8 cellular contexts compared by ENCODE assay signal in the genomic region with DNA sequence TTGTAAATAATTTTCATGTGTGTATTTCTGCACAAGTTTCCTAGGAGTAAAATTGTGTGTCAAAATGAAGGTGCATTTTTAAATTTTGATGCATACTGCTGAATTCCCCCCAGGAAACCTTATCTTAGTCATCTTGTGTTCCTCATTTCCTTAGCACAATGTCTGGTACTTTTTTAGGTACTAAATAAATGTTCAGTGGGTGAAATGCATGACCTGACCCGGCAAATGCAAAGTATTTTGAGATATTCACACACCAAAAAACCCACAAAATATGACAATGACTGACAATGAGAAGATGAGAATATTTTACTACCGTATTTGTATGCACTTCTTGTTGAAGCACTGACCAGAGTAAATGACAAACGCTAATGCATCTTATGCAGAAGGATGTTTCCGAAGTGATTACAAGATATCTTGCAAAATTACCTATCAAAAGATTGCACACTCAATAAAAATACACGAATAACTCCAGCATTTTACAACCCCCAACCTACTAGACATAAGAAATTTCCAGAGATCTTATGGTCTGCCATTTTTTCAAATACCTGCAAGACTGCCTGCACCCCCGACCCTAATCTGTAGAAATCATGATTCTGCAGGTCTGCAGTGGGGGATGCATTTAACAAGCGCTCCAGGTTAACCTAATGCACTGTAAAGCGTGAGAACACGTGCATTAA. TPM values are rescaled to one million over a fixed set of nuclear protein-coding genes. Genes with fewer than 3 reads are reported as not detected.
A peak's percentile ranks its signal among the peaks of the same experiment; 100 is the strongest.
DNase-seq lines count a peak whose midpoint lies in the region; ATAC-seq and TF ChIP-seq lines count a peak whose summit lies in the region.

No MANE protein-coding gene starts in this region.

- H3K36me3 ChIP-seq in CD4-positive, CD25-positive, alpha-beta regulatory T cell (ENCODE audit: control insufficient read depth, insufficient read depth, low read length) = peaks cover 8% of the 10 kb centered on the region
- H3K36me3 ChIP-seq in HCT116 (ENCODE audit: control insufficient read depth in 1 of 2, insufficient read depth in 2 of 2, low read length in 2 of 2) = peaks cover 0 to 16% of the 10 kb centered on the region in 2 experiments; a peak in 1 of 4 replicates
- H3K36me3 ChIP-seq in iPS-15b (ENCODE audit: control insufficient read depth, insufficient read depth, low read length) = peaks cover 6% of the 10 kb centered on the region

- H3K9ac ChIP-seq in HCT116 (ENCODE audit: low read length) = peak overlapping the region; percentile 45
- H3K9ac ChIP-seq in iPS-15b (ENCODE audit: low read depth, low read length) = peak overlapping the region; percentile 3

- intact Hi-C loops in HCT116 (cut with micrococcal nuclease) = loop anchor here (1.0 kb wide), 1 partner anchor 167 kb away; no protein-coding TSS in a partner anchor

- H3K4me2 ChIP-seq in HCT116 (ENCODE audit: low read length) = peak overlapping the region; percentile 86

- ATAC-seq in CD4-positive, CD25-positive, alpha-beta regulatory T cell (ENCODE audit: low read depth in 2 of 2) = no peak
- ATAC-seq in HCT116 (peak; percentile 27), GM21825 (IDR thresholded peaks at IDR 0.05; ENCODE audit: unreplicated experiment) (no peak), HG03095 (IDR thresholded peaks at IDR 0.05; ENCODE audit: unreplicated experiment) (no peak), HG03378 (IDR thresholded peaks at IDR 0.05; ENCODE audit: unreplicated experiment) (no peak)

- no peaks in the 10 kb centered on the region for H3K9me3 Mint-ChIP-seq in CD4-positive, CD25-positive, alpha-beta regulatory T cell
- no peaks in the 10 kb centered on the region for H3K9me3 Mint-ChIP-seq in activated CD4-positive, alpha-beta memory T cell treated with anti-CD3 and anti-CD28 coated beads, Interleukin-2, amount 10 ng/mL, durations not matched to agents 7 days and 5 days

- no TSS peak for BruUV-seq in HCT116 (replicated peaks; lab: Mats Ljungman, UMichigan)

- peaks cover 11% of the 10 kb centered on the region for H3K27me3 Mint-ChIP-seq in CD4-positive, CD25-positive, alpha-beta regulatory T cell
- peaks cover 5% of the 10 kb centered on the region for H3K27me3 Mint-ChIP-seq in activated CD4-positive, alpha-beta memory T cell treated with anti-CD3 and anti-CD28 coated beads, Interleukin-2, amount 10 ng/mL, durations not matched to agents 7 days and 5 days

- no peak for TF ChIP-seq POLR2A in HCT116 (IDR thresholded peaks at IDR 0.05; ENCODE audit: borderline replicate concordance, extremely low read depth, insufficient read depth, insufficient read length)

- no peak for TF ChIP-seq CTCF in HCT116 (IDR thresholded peaks at IDR 0.05 in 2 of 3, conservative IDR thresholded peaks at IDR 0.05 in 1 of 3; ENCODE audit: borderline replicate concordance in 1 of 3, insufficient read depth in 1 of 3, low read depth in 2 of 3, low read length in 2 of 3)

- peak overlapping the region; percentile 90 for H3K27ac ChIP-seq in CD4-positive, CD25-positive, alpha-beta regulatory T cell (ENCODE audit: insufficient read depth, low read length, poor library complexity, severe bottlenecking)
- peak overlapping the region; percentile 45; the same call in 1 of the 2 replicates for H3K27ac ChIP-seq in HCT116 (ENCODE audit: low read depth, low read length)
- peak overlapping the region; percentile 40 for H3K27ac ChIP-seq in temporal lobe (ENCODE audit: low read depth, low read length)

- H3K27me3 ChIP-seq in CD4-positive, CD25-positive, alpha-beta regulatory T cell (ENCODE audit: control insufficient read depth, insufficient read depth, low read length) = no peaks in the 10 kb centered on the region
- H3K27me3 ChIP-seq in HCT116 (ENCODE audit: insufficient read depth, low read length) (no peaks in the 10 kb centered on the region; the same call in 1 of the 2 replicates), iPS-15b (ENCODE audit: control insufficient read depth, insufficient read depth, low read length) (no peaks in the 10 kb centered on the region)

- H3K9me3 ChIP-seq in CD4-positive, CD25-positive, alpha-beta regulatory T cell (ENCODE audit: control insufficient read depth in 2 of 2, low read length in 2 of 2) = no peaks in the 10 kb centered on the region
- H3K9me3 ChIP-seq in HCT116 (ENCODE audit: control insufficient read depth in 1 of 2, insufficient read depth in 1 of 2, low read depth in 1 of 2, low read length in 2 of 2) = no peaks in the 10 kb centered on the region
- no peaks in the 10 kb centered on the region for H3K9me3 ChIP-seq in iPS-15b (ENCODE audit: control insufficient read depth, insufficient read depth, low read length)

- H3K36me3 Mint-ChIP-seq in CD4-positive, CD25-positive, alpha-beta regulatory T cell = peaks cover 18% of the 10 kb centered on the region
- peaks cover 32% of the 10 kb centered on the region for H3K36me3 Mint-ChIP-seq in activated CD4-positive, alpha-beta memory T cell treated with anti-CD3 and anti-CD28 coated beads, Interleukin-2, amount 10 ng/mL, durations not matched to agents 7 days and 5 days (ENCODE audit: low read depth)

- no peaks in the 10 kb centered on the region for H4K20me1 ChIP-seq in HCT116 (ENCODE audit: insufficient read depth)

- no peak for TF ChIP-seq RAD21 in HCT116 (IDR thresholded peaks at IDR 0.05; ENCODE audit: low read depth)

- peak overlapping the region; percentile 86 to 96 (median 92) for H3K4me3 Mint-ChIP-seq in CD4-positive, CD25-positive, alpha-beta regulatory T cell
- H3K4me3 Mint-ChIP-seq in activated CD4-positive, alpha-beta memory T cell treated with anti-CD3 and anti-CD28 coated beads, Interleukin-2, amount 10 ng/mL, durations not matched to agents 7 days and 5 days = peak overlapping the region; percentile 91

- H3K27ac Mint-ChIP-seq in CD4-positive, CD25-positive, alpha-beta regulatory T cell = peak overlapping the region; percentile 92 to 96 (median 93)
- H3K27ac Mint-ChIP-seq in activated CD4-positive, alpha-beta memory T cell treated with anti-CD3 and anti-CD28 coated beads, Interleukin-2, amount 10 ng/mL, durations not matched to agents 7 days and 5 days = peak overlapping the region; percentile 51

- no peak for DNase-seq in CD4-positive, CD25-positive, alpha-beta regulatory T cell
- DNase-seq in HCT116 (ENCODE audit: low read depth, low spot score) = no peak
- no peak for DNase-seq in activated CD4-positive, alpha-beta memory T cell treated with anti-CD3 and anti-CD28 coated beads, Interleukin-2, amount 10 ng/mL, durations not matched to agents 7 days and 5 days

- CTCF ChIA-PET in HCT116 (lab: Charles Lee) = interaction anchor here (0.7 to 1.4 kb wide), 6 partner anchors 15 to 166 kb away, joined by 3 to 6 read pairs (median 4); no protein-coding TSS in a partner anchor
- CTCF ChIA-PET in activated CD4-positive, alpha-beta memory T cell treated with anti-CD3 and anti-CD28 coated beads, Interleukin-2, amount 10 ng/mL, durations not matched to agents 7 days and 5 days (lab: Charles Lee) = interaction anchor here (0.6 to 2.3 kb wide), 13 partner anchors 8 to 341 kb away, joined by 3 to 28 read pairs (median 3); no protein-coding TSS in a partner anchor

- peak overlapping the region; percentile 95 for H3K4me3 ChIP-seq in CD4-positive, CD25-positive, alpha-beta regulatory T cell (ENCODE audit: low read depth, low read length)
- H3K4me3 ChIP-seq in HCT116 (replicated peaks in 1 of 2; ENCODE audit: low read depth in 1 of 2, low read length in 2 of 2) (peak overlapping the region; percentile 31 to 98), iPS-15b (ENCODE audit: low read depth, low read length) (peak overlapping the region; percentile 98)

- POLR2A ChIA-PET in HCT116 (lab: Charles Lee) = no interaction called here
- POLR2A ChIA-PET in activated CD4-positive, alpha-beta memory T cell treated with anti-CD3 and anti-CD28 coated beads, Interleukin-2, amount 10 ng/mL, durations not matched to agents 7 days and 5 days (lab: Charles Lee) = interaction anchor here (1.2 to 3.5 kb wide), 4 partner anchors 9 to 321 kb away, joined by 3 to 26 read pairs (median 10); a partner anchor contains a TSS

- no peaks in the 10 kb centered on the region for H3K9me2 ChIP-seq in HCT116 (ENCODE audit: insufficient read depth)

- peaks cover 28 to 56% (median 39%) of the 10 kb centered on the region in 4 donors for H3K4me1 Mint-ChIP-seq in CD4-positive, CD25-positive, alpha-beta regulatory T cell
- H3K4me1 Mint-ChIP-seq in activated CD4-positive, alpha-beta memory T cell treated with anti-CD3 and anti-CD28 coated beads, Interleukin-2, amount 10 ng/mL, durations not matched to agents 7 days and 5 days = peaks cover 49% of the 10 kb centered on the region

- H2AFZ ChIP-seq in HCT116 (ENCODE audit: low read depth, low read length, poor library complexity, severe bottlenecking) = peak overlapping the region; percentile 98

- RAD21 ChIA-PET in HCT116 (lab: Charles Lee; ENCODE audit: low non-redundant PET in 1 of 2, low total read pairs in 2 of 2, uncharacterized antibody in 2 of 2, unreplicated experiment in 2 of 2) = no interaction called here

- H3K4me1 ChIP-seq in CD4-positive, CD25-positive, alpha-beta regulatory T cell (ENCODE audit: control insufficient read depth, insufficient read depth, low read length, poor library complexity, severe bottlenecking) = peaks cover 39% of the 10 kb centered on the region
- H3K4me1 ChIP-seq in HCT116 (ENCODE audit: control insufficient read depth in 1 of 2, insufficient read depth in 2 of 2, low read length in 2 of 2) (peaks cover 0 to 11% of the 10 kb centered on the region in 2 experiments; a peak in 1 of 4 replicates), iPS-15b (ENCODE audit: control insufficient read depth, insufficient read depth, low read length) (no peaks in the 10 kb centered on the region)

- H3K79me2 ChIP-seq in HCT116 (ENCODE audit: insufficient read depth, low read length) = peaks cover 40% of the 10 kb centered on the region

RNA-seq across cellular contexts. Expression of a gene that starts 0.9 kb away (rescaled TPM):
- total RNA-seq in CD4-positive, CD25-positive, alpha-beta regulatory T cell = 23.5 TPM
- polyA plus RNA-seq in CD4-positive, CD25-positive, alpha-beta regulatory T cell = 10 to 100 TPM; 40.9 to 66.2 (median 51.5) TPM
- total RNA-seq in HCT116 (2021; ENCODE audit: unreplicated experiment) = 25.0 TPM
- 12.9 and 13.4 TPM in 2 replicates for polyA plus RNA-seq in HCT116 (2012)
- 10 to 100 TPM; 37.5 to 39.8 TPM for total RNA-seq in activated CD4-positive, alpha-beta memory T cell treated with anti-CD3 and anti-CD28 coated beads, Interleukin-2, amount 10 ng/mL, durations not matched to agents 7 days and 5 days
- total RNA-seq in temporal lobe = 14.0 TPM

Comparison
In these comparisons a context has a peak if more than half of its experiments do, and no peak if none do; other contexts are left out.
1. H3K27ac ChIP-seq: peak in every context shown above with its lines; median percentile 90 in CD4-positive, CD25-positive, alpha-beta regulatory T cell; 45 in HCT116; 40 in temporal lobe.